Comparison of ENCODE assay signal across 1 cellular context in the genomic region with DNA sequence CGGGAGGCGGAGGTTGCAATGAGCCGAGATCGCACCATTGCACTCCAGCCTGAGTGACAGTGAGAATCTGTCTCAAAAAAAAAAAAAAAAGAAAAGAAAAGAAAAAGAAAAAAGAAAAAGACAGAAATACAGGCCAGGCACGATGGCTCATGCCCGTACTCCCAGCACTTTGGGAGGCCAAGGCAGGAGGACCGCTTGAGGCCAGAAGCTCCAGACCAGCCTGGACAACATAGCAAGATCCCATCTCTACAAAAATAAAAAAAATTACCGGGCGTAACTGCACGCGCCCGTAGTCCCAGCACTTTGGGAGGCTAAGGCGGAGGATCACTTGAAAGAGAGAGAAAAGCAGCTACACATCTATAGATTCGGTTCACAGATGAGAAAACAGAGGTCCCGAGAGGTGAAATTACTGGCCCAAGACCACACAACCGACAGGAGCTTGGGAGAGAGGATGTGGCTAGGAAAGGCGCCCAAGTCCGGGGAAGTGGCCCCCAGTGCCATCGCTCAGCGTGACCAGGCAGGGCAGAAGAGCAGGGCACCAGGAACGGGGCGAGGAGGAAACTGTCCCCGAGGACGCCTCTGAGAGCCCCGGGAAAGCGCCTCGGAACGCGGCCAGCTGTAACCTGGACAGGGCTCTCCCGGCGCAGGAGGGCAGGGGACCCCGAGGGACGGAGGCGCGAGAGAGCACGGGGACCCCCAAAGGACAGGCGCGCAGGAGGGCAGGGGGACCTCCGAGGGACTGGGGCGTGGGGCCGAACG.
A peak's percentile ranks its signal among the peaks of the same experiment; 100 is the strongest.
TF ChIP-seq lines count a peak whose summit lies in the region.

No MANE protein-coding gene starts in this region.

TF ChIP-seq in HepG2, 621 proteins besides CTCF, POLR2A, EP300 and RAD21 (continued from another document and continues in another):
- TF ChIP-seq TAF1 (CRISPR knock-in tag; IDR thresholded peaks at IDR 0.05), result 0 out of 2 replicates have a peak, but pooled peaks have one; percentile 15
- TF ChIP-seq NR1H2 (CRISPR knock-in tag; IDR thresholded peaks at IDR 0.05; ENCODE audit: borderline replicate concordance, low read depth), result no peak
- TF ChIP-seq, protein P1, sequence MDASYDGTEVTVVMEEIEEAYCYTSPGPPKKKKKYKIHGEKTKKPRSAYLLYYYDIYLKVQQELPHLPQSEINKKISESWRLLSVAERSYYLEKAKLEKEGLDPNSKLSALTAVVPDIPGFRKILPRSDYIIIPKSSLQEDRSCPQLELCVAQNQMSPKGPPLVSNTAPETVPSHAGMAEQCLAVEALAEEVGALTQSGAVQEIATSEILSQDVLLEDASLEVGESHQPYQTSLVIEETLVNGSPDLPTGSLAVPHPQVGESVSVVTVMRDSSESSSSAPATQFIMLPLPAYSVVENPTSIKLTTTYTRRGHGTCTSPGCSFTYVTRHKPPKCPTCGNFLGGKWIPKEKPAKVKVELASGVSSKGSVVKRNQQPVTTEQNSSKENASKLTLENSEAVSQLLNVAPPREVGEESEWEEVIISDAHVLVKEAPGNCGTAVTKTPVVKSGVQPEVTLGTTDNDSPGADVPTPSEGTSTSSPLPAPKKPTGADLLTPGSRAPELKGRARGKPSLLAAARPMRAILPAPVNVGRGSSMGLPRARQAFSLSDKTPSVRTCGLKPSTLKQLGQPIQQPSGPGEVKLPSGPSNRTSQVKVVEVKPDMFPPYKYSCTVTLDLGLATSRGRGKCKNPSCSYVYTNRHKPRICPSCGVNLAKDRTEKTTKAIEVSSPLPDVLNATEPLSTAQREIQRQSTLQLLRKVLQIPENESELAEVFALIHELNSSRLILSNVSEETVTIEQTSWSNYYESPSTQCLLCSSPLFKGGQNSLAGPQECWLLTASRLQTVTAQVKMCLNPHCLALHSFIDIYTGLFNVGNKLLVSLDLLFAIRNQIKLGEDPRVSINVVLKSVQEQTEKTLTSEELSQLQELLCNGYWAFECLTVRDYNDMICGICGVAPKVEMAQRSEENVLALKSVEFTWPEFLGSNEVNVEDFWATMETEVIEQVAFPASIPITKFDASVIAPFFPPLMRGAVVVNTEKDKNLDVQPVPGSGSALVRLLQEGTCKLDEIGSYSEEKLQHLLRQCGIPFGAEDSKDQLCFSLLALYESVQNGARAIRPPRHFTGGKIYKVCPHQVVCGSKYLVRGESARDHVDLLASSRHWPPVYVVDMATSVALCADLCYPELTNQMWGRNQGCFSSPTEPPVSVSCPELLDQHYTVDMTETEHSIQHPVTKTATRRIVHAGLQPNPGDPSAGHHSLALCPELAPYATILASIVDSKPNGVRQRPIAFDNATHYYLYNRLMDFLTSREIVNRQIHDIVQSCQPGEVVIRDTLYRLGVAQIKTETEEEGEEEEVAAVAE (CRISPR knock-in tag; IDR thresholded peaks at IDR 0.05; ENCODE audit: borderline replicate concordance), result 0 out of 2 replicates have a peak, but pooled peaks have one; percentile 18
- no peak for TF ChIP-seq KLF9 (CRISPR knock-in tag; IDR thresholded peaks at IDR 0.05; ENCODE audit: low read depth)
- no peak for TF ChIP-seq CREB1 (IDR thresholded peaks at IDR 0.05)
- TF ChIP-seq CREB1 (CRISPR knock-in tag; IDR thresholded peaks at IDR 0.05), result no peak
- no peak for TF ChIP-seq DDIT3 (CRISPR knock-in tag; IDR thresholded peaks at IDR 0.05)
- no peak for TF ChIP-seq ZNF709 (CRISPR knock-in tag; IDR thresholded peaks at IDR 0.05)
- TF ChIP-seq, protein P2, sequence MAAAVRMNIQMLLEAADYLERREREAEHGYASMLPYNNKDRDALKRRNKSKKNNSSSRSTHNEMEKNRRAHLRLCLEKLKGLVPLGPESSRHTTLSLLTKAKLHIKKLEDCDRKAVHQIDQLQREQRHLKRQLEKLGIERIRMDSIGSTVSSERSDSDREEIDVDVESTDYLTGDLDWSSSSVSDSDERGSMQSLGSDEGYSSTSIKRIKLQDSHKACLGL (CRISPR knock-in tag; IDR thresholded peaks at IDR 0.05), result no peak
- no peak for TF ChIP-seq ZNF761 (CRISPR knock-in tag; conservative IDR thresholded peaks at IDR 0.05)
- no peak for TF ChIP-seq MEIS1 (CRISPR knock-in tag; IDR thresholded peaks at IDR 0.05; ENCODE audit: borderline replicate concordance)
- no peak for TF ChIP-seq ATF5 (CRISPR knock-in tag; IDR thresholded peaks at IDR 0.05; ENCODE audit: low read depth)
- no peak for TF ChIP-seq YY1 (IDR thresholded peaks at IDR 0.05; ENCODE audit: insufficient read depth, insufficient replicate concordance, low read depth, low read length)
- TF ChIP-seq IKZF1 (IDR thresholded peaks at IDR 0.05), result no peak
- TF ChIP-seq KAT2B (IDR thresholded peaks at IDR 0.05; ENCODE audit: borderline replicate concordance, low read depth, low read length), result no peak
- no peak for TF ChIP-seq ZFP37 (CRISPR knock-in tag; IDR thresholded peaks at IDR 0.05; ENCODE audit: borderline replicate concordance)
- TF ChIP-seq HIVEP1 (CRISPR knock-in tag; IDR thresholded peaks at IDR 0.05), result no peak
- TF ChIP-seq FOXO1 (CRISPR knock-in tag; IDR thresholded peaks at IDR 0.05), result no peak
- no peak for TF ChIP-seq DR1 (CRISPR knock-in tag; IDR thresholded peaks at IDR 0.05)
- TF ChIP-seq ZNF44 (CRISPR knock-in tag; IDR thresholded peaks at IDR 0.05), result no peak
- TF ChIP-seq PHF8 (CRISPR knock-in tag; IDR thresholded peaks at IDR 0.05), result 0 out of 2 replicates have a peak, but pooled peaks have one; percentile 37
- TF ChIP-seq ETS1 (CRISPR knock-in tag; IDR thresholded peaks at IDR 0.05), result no peak
- TF ChIP-seq SMC3 (IDR thresholded peaks at IDR 0.05; ENCODE audit: low read length), result no peak
- no peak for TF ChIP-seq ZNF674 (CRISPR knock-in tag; IDR thresholded peaks at IDR 0.05; ENCODE audit: low read depth)
- TF ChIP-seq ZNF770 (CRISPR knock-in tag; IDR thresholded peaks at IDR 0.05), result peak; percentile 89
- peak; percentile 23 for TF ChIP-seq AGO2 (optimal IDR thresholded peaks at IDR 0.05; ENCODE audit: low read depth, low read length)
- TF ChIP-seq, protein P3, sequence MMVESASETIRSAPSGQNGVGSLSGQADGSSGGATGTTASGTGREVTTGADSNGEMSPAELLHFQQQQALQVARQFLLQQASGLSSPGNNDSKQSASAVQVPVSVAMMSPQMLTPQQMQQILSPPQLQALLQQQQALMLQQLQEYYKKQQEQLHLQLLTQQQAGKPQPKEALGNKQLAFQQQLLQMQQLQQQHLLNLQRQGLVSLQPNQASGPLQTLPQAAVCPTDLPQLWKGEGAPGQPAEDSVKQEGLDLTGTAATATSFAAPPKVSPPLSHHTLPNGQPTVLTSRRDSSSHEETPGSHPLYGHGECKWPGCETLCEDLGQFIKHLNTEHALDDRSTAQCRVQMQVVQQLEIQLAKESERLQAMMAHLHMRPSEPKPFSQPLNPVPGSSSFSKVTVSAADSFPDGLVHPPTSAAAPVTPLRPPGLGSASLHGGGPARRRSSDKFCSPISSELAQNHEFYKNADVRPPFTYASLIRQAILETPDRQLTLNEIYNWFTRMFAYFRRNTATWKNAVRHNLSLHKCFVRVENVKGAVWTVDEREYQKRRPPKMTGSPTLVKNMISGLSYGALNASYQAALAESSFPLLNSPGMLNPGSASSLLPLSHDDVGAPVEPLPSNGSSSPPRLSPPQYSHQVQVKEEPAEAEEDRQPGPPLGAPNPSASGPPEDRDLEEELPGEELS (CRISPR knock-in tag; IDR thresholded peaks at IDR 0.05), result no peak
- no peak for TF ChIP-seq HNF4A (CRISPR knock-in tag; IDR thresholded peaks at IDR 0.05)
- TF ChIP-seq BRD4 (CRISPR knock-in tag; IDR thresholded peaks at IDR 0.05), result peak; percentile 36; the same call in 1 of the 2 replicates
- no peak for TF ChIP-seq ZBTB25 (CRISPR knock-in tag; IDR thresholded peaks at IDR 0.05)
- TF ChIP-seq ZBTB40 (IDR thresholded peaks at IDR 0.05), result no peak
- no peak for TF ChIP-seq ZBTB40 (CRISPR knock-in tag; IDR thresholded peaks at IDR 0.05)
